Comparison of ENCODE assay signal across 1 cellular context in genomic region chr17:27456681-27457404, GRCh38.
TF ChIP-seq lines count a peak whose summit lies in the region.

No MANE protein-coding gene starts in this region.

TF ChIP-seq in HEK293, 187 proteins besides CTCF, POLR2A, EP300 and RAD21 (continued from another document):
- TF ChIP-seq, protein P1, sequence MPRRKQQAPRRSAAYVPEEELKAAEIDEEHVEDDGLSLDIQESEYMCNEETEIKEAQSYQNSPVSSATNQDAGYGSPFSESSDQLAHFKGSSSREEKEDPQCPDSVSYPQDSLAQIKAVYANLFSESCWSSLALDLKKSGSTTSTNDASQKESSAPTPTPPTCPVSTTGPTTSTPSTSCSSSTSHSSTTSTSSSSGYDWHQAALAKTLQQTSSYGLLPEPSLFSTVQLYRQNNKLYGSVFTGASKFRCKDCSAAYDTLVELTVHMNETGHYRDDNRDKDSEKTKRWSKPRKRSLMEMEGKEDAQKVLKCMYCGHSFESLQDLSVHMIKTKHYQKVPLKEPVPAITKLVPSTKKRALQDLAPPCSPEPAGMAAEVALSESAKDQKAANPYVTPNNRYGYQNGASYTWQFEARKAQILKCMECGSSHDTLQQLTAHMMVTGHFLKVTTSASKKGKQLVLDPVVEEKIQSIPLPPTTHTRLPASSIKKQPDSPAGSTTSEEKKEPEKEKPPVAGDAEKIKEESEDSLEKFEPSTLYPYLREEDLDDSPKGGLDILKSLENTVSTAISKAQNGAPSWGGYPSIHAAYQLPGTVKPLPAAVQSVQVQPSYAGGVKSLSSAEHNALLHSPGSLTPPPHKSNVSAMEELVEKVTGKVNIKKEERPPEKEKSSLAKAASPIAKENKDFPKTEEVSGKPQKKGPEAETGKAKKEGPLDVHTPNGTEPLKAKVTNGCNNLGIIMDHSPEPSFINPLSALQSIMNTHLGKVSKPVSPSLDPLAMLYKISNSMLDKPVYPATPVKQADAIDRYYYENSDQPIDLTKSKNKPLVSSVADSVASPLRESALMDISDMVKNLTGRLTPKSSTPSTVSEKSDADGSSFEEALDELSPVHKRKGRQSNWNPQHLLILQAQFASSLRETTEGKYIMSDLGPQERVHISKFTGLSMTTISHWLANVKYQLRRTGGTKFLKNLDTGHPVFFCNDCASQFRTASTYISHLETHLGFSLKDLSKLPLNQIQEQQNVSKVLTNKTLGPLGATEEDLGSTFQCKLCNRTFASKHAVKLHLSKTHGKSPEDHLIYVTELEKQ (tag by site-specific recombination; IDR thresholded peaks at IDR 0.05; ENCODE audit: borderline replicate concordance): no peak
- TF ChIP-seq ZNF76 (tag by site-specific recombination; IDR thresholded peaks at IDR 0.05; ENCODE audit: borderline replicate concordance, low read depth): no peak
- peak; percentile 69; the same call in 1 of the 2 replicates for TF ChIP-seq GLIS2 (tag by site-specific recombination; IDR thresholded peaks at IDR 0.05)
- no peak for TF ChIP-seq ZNF670 (tag by site-specific recombination; IDR thresholded peaks at IDR 0.05; ENCODE audit: low read depth)
- TF ChIP-seq ZSCAN23 (tag by site-specific recombination; IDR thresholded peaks at IDR 0.05): no peak
- TF ChIP-seq ZNF157 (tag by site-specific recombination; IDR thresholded peaks at IDR 0.05): no peak
- TF ChIP-seq SCRT1 (tag by site-specific recombination; IDR thresholded peaks at IDR 0.05; ENCODE audit: borderline replicate concordance): no peak
- TF ChIP-seq, protein P2, sequence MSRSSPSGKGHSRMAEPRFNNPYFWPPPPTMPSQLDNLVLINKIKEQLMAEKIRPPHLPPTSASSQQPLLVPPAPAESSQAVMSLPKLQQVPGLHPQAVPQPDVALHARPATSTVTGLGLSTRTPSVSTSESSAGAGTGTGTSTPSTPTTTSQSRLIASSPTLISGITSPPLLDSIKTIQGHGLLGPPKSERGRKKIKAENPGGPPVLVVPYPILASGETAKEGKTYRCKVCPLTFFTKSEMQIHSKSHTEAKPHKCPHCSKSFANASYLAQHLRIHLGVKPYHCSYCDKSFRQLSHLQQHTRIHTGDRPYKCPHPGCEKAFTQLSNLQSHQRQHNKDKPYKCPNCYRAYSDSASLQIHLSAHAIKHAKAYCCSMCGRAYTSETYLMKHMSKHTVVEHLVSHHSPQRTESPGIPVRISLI (tag by site-specific recombination; IDR thresholded peaks at IDR 0.05): no peak
- no peak for TF ChIP-seq ZNF518A (tag by site-specific recombination; conservative IDR thresholded peaks at IDR 0.05; ENCODE audit: low read depth)
- no peak for TF ChIP-seq ZNF2 (tag by site-specific recombination; IDR thresholded peaks at IDR 0.05)
- no peak for TF ChIP-seq ZNF266 (tag by site-specific recombination; IDR thresholded peaks at IDR 0.05; ENCODE audit: low read depth)
- no peak for TF ChIP-seq GLI2 (tag by site-specific recombination; IDR thresholded peaks at IDR 0.05; ENCODE audit: borderline replicate concordance, low read depth)
- no peak for TF ChIP-seq ZNF391 (tag by site-specific recombination; IDR thresholded peaks at IDR 0.05; ENCODE audit: borderline replicate concordance, low read depth)
- no peak for TF ChIP-seq REPIN1 (tag by site-specific recombination; IDR thresholded peaks at IDR 0.05; ENCODE audit: low read depth)
